9 cellular contexts compared by ENCODE assay signal in genomic region chr12:4829793-4830162, GRCh38.
DNase-seq lines count a peak whose midpoint lies in the region; ATAC-seq and TF ChIP-seq lines count a peak whose summit lies in the region.
"Had no signal": no experiment of that assay in that cellular context is flagged by ENCODE, and none has a peak within 500 bp of the region (broad histone marks: within the 10 kb centered on the region; RNA-seq: fewer than 3 reads in every experiment).

No MANE protein-coding gene starts in this region.

- no peaks in the 10 kb centered on the region for H3K27me3 Mint-ChIP-seq in activated CD4-positive, alpha-beta memory T cell treated with anti-CD3 and anti-CD28 coated beads, Interleukin-2, amount 10 ng/mL, durations not matched to agents 7 days and 5 days
- H3K27me3 Mint-ChIP-seq in Calu3 (ENCODE audit: unreplicated experiment) = peaks cover 92% of the 10 kb centered on the region

- CTCF ChIA-PET in activated CD4-positive, alpha-beta memory T cell treated with anti-CD3 and anti-CD28 coated beads, Interleukin-2, amount 10 ng/mL, durations not matched to agents 7 days and 5 days (lab: Charles Lee) = interaction anchor here (0.5 to 2.5 kb wide), 4 partner anchors 19 to 25 kb away, joined by 3 to 13 read pairs (median 8); a partner anchor contains a TSS
- CTCF ChIA-PET in Calu3 (lab: Charles Lee) = no interaction called here

- H3K9me3 Mint-ChIP-seq in activated CD4-positive, alpha-beta memory T cell treated with anti-CD3 and anti-CD28 coated beads, Interleukin-2, amount 10 ng/mL, durations not matched to agents 7 days and 5 days = peaks cover 17% of the 10 kb centered on the region
- no peaks in the 10 kb centered on the region for H3K9me3 Mint-ChIP-seq in Calu3 (ENCODE audit: low read depth, unreplicated experiment)

- peak overlapping the region; percentile 81 for H3K4me3 Mint-ChIP-seq in activated CD4-positive, alpha-beta memory T cell treated with anti-CD3 and anti-CD28 coated beads, Interleukin-2, amount 10 ng/mL, durations not matched to agents 7 days and 5 days
- no peak overlapping the region for H3K4me3 Mint-ChIP-seq in Calu3 (ENCODE audit: low read depth, unreplicated experiment)

- H3K27ac Mint-ChIP-seq in activated CD4-positive, alpha-beta memory T cell treated with anti-CD3 and anti-CD28 coated beads, Interleukin-2, amount 10 ng/mL, durations not matched to agents 7 days and 5 days = peak overlapping the region; percentile 96
- H3K27ac Mint-ChIP-seq in Calu3 (ENCODE audit: unreplicated experiment) = no peak overlapping the region

- peaks cover 67% of the 10 kb centered on the region for H3K4me1 Mint-ChIP-seq in activated CD4-positive, alpha-beta memory T cell treated with anti-CD3 and anti-CD28 coated beads, Interleukin-2, amount 10 ng/mL, durations not matched to agents 7 days and 5 days
- no peaks in the 10 kb centered on the region for H3K4me1 Mint-ChIP-seq in Calu3 (ENCODE audit: low read depth, unreplicated experiment)

- intact Hi-C loops in Calu3 (cut with micrococcal nuclease; ENCODE audit: unreplicated experiment) = no loop called here

- DNase-seq in DMS153 treated with DMSO at 0.1 percent for 48 hours (lab: John Stamatoyannopoulos, UW; ENCODE audit: unreplicated experiment) (peak; percentile 49), Calu3 (no peak), Ammon's horn (ENCODE audit: low spot score) (no peak), occipital lobe (lab: John Stamatoyannopoulos, UW) (no peak)
- DNase-seq in activated CD4-positive, alpha-beta memory T cell treated with anti-CD3 and anti-CD28 coated beads, Interleukin-2, amount 10 ng/mL, durations not matched to agents 7 days and 5 days = peak; percentile 19
- no peak for DNase-seq in effector CD8-positive, alpha-beta T cell (lab: John Stamatoyannopoulos, UW)
- DNase-seq: IMR-90 had no signal

- peak; percentile 35 for ATAC-seq in GM19395 (IDR thresholded peaks at IDR 0.05; ENCODE audit: unreplicated experiment)
- ATAC-seq in HG03442 (IDR thresholded peaks at IDR 0.05; ENCODE audit: unreplicated experiment) = peak; percentile 10

- TF ChIP-seq CTCF in Calu3 (IDR thresholded peaks at IDR 0.05; ENCODE audit: unreplicated experiment) = no peak

- POLR2A ChIA-PET in activated CD4-positive, alpha-beta memory T cell treated with anti-CD3 and anti-CD28 coated beads, Interleukin-2, amount 10 ng/mL, durations not matched to agents 7 days and 5 days (lab: Charles Lee) = interaction anchor here (0.5 to 7.5 kb wide), 9 partner anchors 10 to 183 kb away, joined by 3 to 52 read pairs (median 4); partner anchors contain the start of genes AKAP3 and NDUFA9

- H3K36me3 Mint-ChIP-seq in activated CD4-positive, alpha-beta memory T cell treated with anti-CD3 and anti-CD28 coated beads, Interleukin-2, amount 10 ng/mL, durations not matched to agents 7 days and 5 days (ENCODE audit: low read depth) = peaks cover 44% of the 10 kb centered on the region
- H3K36me3 Mint-ChIP-seq in Calu3 (ENCODE audit: insufficient read depth, unreplicated experiment) = no peaks in the 10 kb centered on the region

- BruUV-seq in Calu3 (replicated peaks; lab: Mats Ljungman, UMichigan) = no TSS peak

Comparison
In these comparisons a context has a peak if more than half of its experiments do, and no peak if none do; other contexts are left out.
1. DNase-seq: peak in DMS153 treated with DMSO at 0.1 percent for 48 hours (single experiment) and activated CD4-positive, alpha-beta memory T cell treated with anti-CD3 and anti-CD28 coated beads, Interleukin-2, amount 10 ng/mL, durations not matched to agents 7 days and 5 days (single experiment); none in effector CD8-positive, alpha-beta T cell (single experiment), Calu3 (single experiment), Ammon's horn (single experiment) and occipital lobe (single experiment).